Comparison of ENCODE assay signal across 8 cellular contexts in genomic region chr17:7356072-7356549, GRCh38. TPM values are rescaled to one million over a fixed set of nuclear protein-coding genes. Genes with fewer than 3 reads are reported as not detected.
A peak's percentile ranks its signal among the peaks of the same experiment; 100 is the strongest.
DNase-seq lines count a peak whose midpoint lies in the region; ATAC-seq and TF ChIP-seq lines count a peak whose summit lies in the region.

No MANE protein-coding gene starts in this region.

- no peaks in the 10 kb centered on the region for H3K9me3 ChIP-seq in Karpas-422 (ENCODE audit: low read length)
- H3K9me3 ChIP-seq in SU-DHL-6 (ENCODE audit: insufficient read depth, low read length) = no peaks in the 10 kb centered on the region
- H3K9me3 ChIP-seq in heart right ventricle = no peaks in the 10 kb centered on the region

- DNase-seq in EL (peak; percentile 70), Karpas-422 (peak; percentile 94), heart right ventricle (peak; percentile 77 to 84), posterior vena cava (ENCODE audit: low spot score) (peak; percentile 91), ureter (ENCODE audit: low spot score) (peak; percentile 77)
- DNase-seq in activated naive CD4-positive, alpha-beta T cell treated with anti-CD3 and anti-CD28 coated beads, Interleukin-2, amount 50 U/mL, for 72 hours (ENCODE audit: low spot score in 2 of 2) = peak; percentile 86 to 93

- H3K27ac ChIP-seq in Karpas-422 (ENCODE audit: low read length) (no peak overlapping the region), SU-DHL-6 (ENCODE audit: low read depth, low read length) (no peak overlapping the region), heart right ventricle (peak overlapping the region in 5 of 10 donors; percentile 4 to 34 (median 16))

- no peaks in the 10 kb centered on the region for H3K9me3 Mint-ChIP-seq in activated naive CD4-positive, alpha-beta T cell treated with anti-CD3 and anti-CD28 coated beads, Interleukin-2, amount 50 U/mL, for 72 hours

- H3K9ac ChIP-seq in Karpas-422 (ENCODE audit: low read length) = no peak overlapping the region
- no peak overlapping the region for H3K9ac ChIP-seq in SU-DHL-6 (ENCODE audit: low read length)

- H3K27me3 ChIP-seq in Karpas-422 (ENCODE audit: low read length) = no peaks in the 10 kb centered on the region
- no peaks in the 10 kb centered on the region for H3K27me3 ChIP-seq in SU-DHL-6 (ENCODE audit: low read length)
- H3K27me3 ChIP-seq in heart right ventricle = no peaks in the 10 kb centered on the region

- H3K4me3 ChIP-seq in Karpas-422 (ENCODE audit: low read length) (no peak overlapping the region), SU-DHL-6 (ENCODE audit: insufficient read depth, low read length, poor library complexity, severe bottlenecking) (no peak overlapping the region), heart right ventricle (peak overlapping the region in 1 of 10 donors; percentile 12)

- H3K36me3 ChIP-seq in Karpas-422 (ENCODE audit: insufficient read depth, low read length) (no peaks in the 10 kb centered on the region), SU-DHL-6 (ENCODE audit: low read length) (no peaks in the 10 kb centered on the region), heart right ventricle (no peaks in the 10 kb centered on the region)

- peaks cover 4 to 13% of the 10 kb centered on the region in 2 donors for H3K36me3 Mint-ChIP-seq in activated naive CD4-positive, alpha-beta T cell treated with anti-CD3 and anti-CD28 coated beads, Interleukin-2, amount 50 U/mL, for 72 hours

- H3K27ac Mint-ChIP-seq in activated naive CD4-positive, alpha-beta T cell treated with anti-CD3 and anti-CD28 coated beads, Interleukin-2, amount 50 U/mL, for 72 hours = no peak overlapping the region

- H3K4me1 ChIP-seq in Karpas-422 (ENCODE audit: low read length) (peaks cover 23% of the 10 kb centered on the region), heart right ventricle (peaks cover 6 to 42% (median 31%) of the 10 kb centered on the region in 9 donors)

- H3F3A ChIP-seq in SU-DHL-6 (ENCODE audit: insufficient read depth) = peaks cover 3% of the 10 kb centered on the region; the same call in 1 of the 2 replicates

- 13 to 14% methylated on average over 11 to 12 of the region's 12 CpGs for WGBS in heart right ventricle, 2 donors

- H3K9me2 ChIP-seq in Karpas-422 (replicated peaks; ENCODE audit: insufficient read depth, low read length) (no peaks in the 10 kb centered on the region), SU-DHL-6 (replicated peaks; ENCODE audit: insufficient read depth, low read length) (no peaks in the 10 kb centered on the region)

- TF ChIP-seq CTCF in SU-DHL-6 (IDR thresholded peaks at IDR 0.05; ENCODE audit: insufficient read depth, low read length, poor library complexity, severe bottlenecking) (peak; percentile 68), heart right ventricle (IDR thresholded peaks at IDR 0.05) (peak; percentile 64 to 92 (median 85))

- H3K79me2 ChIP-seq in Karpas-422 (ENCODE audit: low read length) (no peaks in the 10 kb centered on the region), SU-DHL-6 (ENCODE audit: insufficient read depth, low read length) (no peaks in the 10 kb centered on the region)

- no peak overlapping the region for H3K4me2 ChIP-seq in Karpas-422 (ENCODE audit: low read depth, low read length, poor library complexity, severe bottlenecking)
- no peak overlapping the region for H3K4me2 ChIP-seq in SU-DHL-6 (ENCODE audit: low read depth, low read length, poor library complexity, severe bottlenecking)

- intact Hi-C loops in heart right ventricle (cut with DNase I) = loop anchor here in 9 of 10 donors (1.0 to 10.0 kb wide), 11 partner anchors 36 to 329 kb away; partner anchors contain the start of genes FGF11 (in 5 of the 9), TMEM102 (in 5 of the 9), SENP3 (in 4 of the 9) and PLSCR3 (in 2 of the 9)
- intact Hi-C loops in posterior vena cava (cut with DNase I) = loop anchor here in 1 of 2 donors (5.0 to 10.0 kb wide), 3 partner anchors 79 to 209 kb away; partner anchors contain the start of genes FGF11, SENP3 and TMEM102

- ATAC-seq in activated naive CD4-positive, alpha-beta T cell treated with anti-CD3 and anti-CD28 coated beads, Interleukin-2, amount 50 U/mL, for 72 hours = peak; percentile 50 to 69
- ATAC-seq in heart right ventricle (peak in 4 of 8 donors; percentile 22 to 39 (median 36)), GM21360 (IDR thresholded peaks at IDR 0.05; ENCODE audit: unreplicated experiment) (no peak)

- H2AFZ ChIP-seq in Karpas-422 (ENCODE audit: low read length) (no peak overlapping the region), SU-DHL-6 (ENCODE audit: low read depth, low read length, severe bottlenecking) (no peak overlapping the region)

- H4K20me1 ChIP-seq in Karpas-422 (ENCODE audit: insufficient read depth, low read depth, low read length) = no peaks in the 10 kb centered on the region
- H4K20me1 ChIP-seq in SU-DHL-6 (ENCODE audit: low read depth, low read length) = no peaks in the 10 kb centered on the region

RNA-seq across cellular contexts. Expression of gene TMEM95, which starts 1.2 kb away (rescaled TPM):
- not detected in 2 replicates for total RNA-seq in Karpas-422 (2014; rRNA removed; shearing (Covaris generic); ENCODE audit: low replicate concordance)
- under 1 TPM in 1 of 2 donors, not detected in 1; 0.21 TPM for total RNA-seq in activated naive CD4-positive, alpha-beta T cell treated with anti-CD3 and anti-CD28 coated beads, Interleukin-2, amount 50 U/mL, for 72 hours
- total RNA-seq in heart right ventricle (under 1 TPM in 1 of 10 donors, not detected in 9; 0.39 TPM), posterior vena cava (not detected), ureter (not detected)
- not detected for polyA plus RNA-seq in heart right ventricle

RNA-seq across cellular contexts. Expression of gene KCTD11, which starts 4.1 kb away (rescaled TPM):
- total RNA-seq in Karpas-422 (2014; rRNA removed; shearing (Covaris generic); ENCODE audit: low replicate concordance) = 5.1 and 6.8 TPM in 2 replicates
- 10 to 100 TPM in 1 of 2 donors, 1 to 10 TPM in 1; 3.6 to 10.1 TPM for total RNA-seq in activated naive CD4-positive, alpha-beta T cell treated with anti-CD3 and anti-CD28 coated beads, Interleukin-2, amount 50 U/mL, for 72 hours
- total RNA-seq in heart right ventricle (1 to 10 TPM; 4.3 to 8.5 (median 5.3) TPM), posterior vena cava (10 to 100 TPM in 1 of 2 donors, 1 to 10 TPM in 1; 8.8 to 10.0 TPM), ureter (11.5 TPM)
- 1 to 10 TPM; 4.5 to 6.6 TPM for polyA plus RNA-seq in heart right ventricle

RNA-seq across cellular contexts. Expression of gene ACAP1, which starts 19.8 kb away (rescaled TPM):
- total RNA-seq in Karpas-422 (2014; rRNA removed; shearing (Covaris generic); ENCODE audit: low replicate concordance) = 51.0 and 85.0 TPM in 2 replicates
- total RNA-seq in activated naive CD4-positive, alpha-beta T cell treated with anti-CD3 and anti-CD28 coated beads, Interleukin-2, amount 50 U/mL, for 72 hours = 100 to 1,000 TPM; 400 to 610 TPM
- total RNA-seq in heart right ventricle = 10 to 100 TPM in 7 of 10 donors, 1 to 10 TPM in 3; 7.4 to 23.4 (median 16.7) TPM
- 1 to 10 TPM; 2.4 to 9.7 TPM for polyA plus RNA-seq in heart right ventricle
- 10 to 100 TPM; 11.9 to 15.2 TPM for total RNA-seq in posterior vena cava
- total RNA-seq in ureter = 12.7 TPM

RNA-seq across cellular contexts. Expression of gene TNK1, which starts 24.8 kb away (rescaled TPM):
- 0.75 and 3.8 TPM in 2 replicates for total RNA-seq in Karpas-422 (2014; rRNA removed; shearing (Covaris generic); ENCODE audit: low replicate concordance)
- total RNA-seq in activated naive CD4-positive, alpha-beta T cell treated with anti-CD3 and anti-CD28 coated beads, Interleukin-2, amount 50 U/mL, for 72 hours = 1 to 10 TPM; 2.7 to 5.3 TPM
- total RNA-seq in heart right ventricle (1 to 10 TPM; 1.1 to 4.4 (median 2.1) TPM), posterior vena cava (1 to 10 TPM; 1.6 to 1.8 TPM), ureter (12.3 TPM)
- polyA plus RNA-seq in heart right ventricle = 1 to 10 TPM; 1.9 to 3.5 TPM

RNA-seq across cellular contexts. Expression of gene NEURL4, which starts 27.0 kb away (rescaled TPM):
- 11.1 and 21.2 TPM in 2 replicates for total RNA-seq in Karpas-422 (2014; rRNA removed; shearing (Covaris generic); ENCODE audit: low replicate concordance)
- 10 to 100 TPM; 24.8 to 32.7 TPM for total RNA-seq in activated naive CD4-positive, alpha-beta T cell treated with anti-CD3 and anti-CD28 coated beads, Interleukin-2, amount 50 U/mL, for 72 hours
- total RNA-seq in heart right ventricle (10 to 100 TPM; 21.7 to 45.9 (median 28.7) TPM), posterior vena cava (10 to 100 TPM; 20.0 to 22.8 TPM), ureter (49.6 TPM)
- polyA plus RNA-seq in heart right ventricle = 10 to 100 TPM; 22.4 to 55.5 TPM
